Comparison of ENCODE assay signal across 1 cellular context in genomic region chr1:215637041-215637573, GRCh38.
TF ChIP-seq lines count a peak whose summit lies in the region.

No MANE protein-coding gene starts in this region.

TF ChIP-seq in GM23338, 12 proteins besides CTCF, POLR2A, EP300 and RAD21 (continued from another document):
- no peak for TF ChIP-seq ZNF462 (CRISPR knock-in tag; IDR thresholded peaks at IDR 0.05)
- no peak for TF ChIP-seq EZH2 (IDR thresholded peaks at IDR 0.05; ENCODE audit: low read depth, unreplicated experiment)
- no peak for TF ChIP-seq ETS1 (IDR thresholded peaks at IDR 0.05)
- no peak for TF ChIP-seq POLR2AphosphoS5 (IDR thresholded peaks at IDR 0.05; ENCODE audit: low read depth)
- no peak for TF ChIP-seq ZNF114 (CRISPR knock-in tag; IDR thresholded peaks at IDR 0.05)
- TF ChIP-seq JUNB (IDR thresholded peaks at IDR 0.05; ENCODE audit: unreplicated experiment), result no peak
- TF ChIP-seq ZNF331 (CRISPR knock-in tag; IDR thresholded peaks at IDR 0.05; ENCODE audit: low read depth), result no peak
- no peak for TF ChIP-seq STAT1 (IDR thresholded peaks at IDR 0.05; ENCODE audit: unreplicated experiment)
- no peak for TF ChIP-seq EZH2phosphoT487 (IDR thresholded peaks at IDR 0.05; ENCODE audit: unreplicated experiment)
- TF ChIP-seq CREB1 (CRISPR knock-in tag; IDR thresholded peaks at IDR 0.05; ENCODE audit: low read depth), result no peak
- TF ChIP-seq NANOG (IDR thresholded peaks at IDR 0.05; ENCODE audit: borderline replicate concordance), result no peak
